ENCODE assay signal across 28 cellular contexts in genomic region chr19:1051791-1052190, GRCh38. TPM values are rescaled to one million over a fixed set of nuclear protein-coding genes. Genes with fewer than 3 reads are reported as not detected.
"Had no signal": no experiment of that assay in that cellular context is flagged by ENCODE, and none has a peak within 500 bp of the region (broad histone marks: within the 10 kb centered on the region; RNA-seq: fewer than 3 reads in every experiment).

No MANE protein-coding gene starts in this region.

- H3K27ac Mint-ChIP-seq: activated naive CD8-positive, alpha-beta T cell; natural killer cell treated with Interleukin-12 subunit alpha and Interleukin-12 subunit beta and Interleukin-15 and Interleukin-18, amount 100 ng/mL, for 72 hours; stimulated activated naive B cell treated with anti-CD40 and anti-IgM and Interleukin-4, amounts not matched to agents 10 μg/mL and 1 μg/mL and 100 μg/mL, for 72 hours; T-helper 1 cell treated with Interleukin-12 subunit alpha and Interleukin-12 subunit beta and Interleukin-4 antibody, amounts not matched to agents 30 μg/mL and 1 μg/mL, for 36 hours; WTC11 had no signal

- H3K9me3 ChIP-seq: colonic mucosa, testis, upper lobe of right lung had no signal

- H3K27me3 ChIP-seq: adrenal gland, colonic mucosa, dorsolateral prefrontal cortex, esophagus muscularis mucosa, left lung, sigmoid colon, testis, upper lobe of right lung had no signal

- H3K4me1 Mint-ChIP-seq: WTC11 had no signal

- H3K27me3 Mint-ChIP-seq: activated naive CD8-positive, alpha-beta T cell; natural killer cell treated with Interleukin-12 subunit alpha and Interleukin-12 subunit beta and Interleukin-15 and Interleukin-18, amount 100 ng/mL, for 72 hours; stimulated activated naive B cell treated with anti-CD40 and anti-IgM and Interleukin-4, amounts not matched to agents 10 μg/mL and 1 μg/mL and 100 μg/mL, for 72 hours had no signal

- H3K36me3 Mint-ChIP-seq: natural killer cell treated with Interleukin-12 subunit alpha and Interleukin-12 subunit beta and Interleukin-15 and Interleukin-18, amount 100 ng/mL, for 72 hours had no signal

- H3K4me2 ChIP-seq: smooth muscle cell had no signal

- H3K36me3 ChIP-seq: adrenal gland, colonic mucosa, sigmoid colon, upper lobe of right lung had no signal

- DNase-seq: activated CD4-positive, alpha-beta T cell treated with anti-CD3 and anti-CD28 coated beads, Interleukin-2, amount 50 U/mL, for 48 hours; activated gamma-delta T cell treated with Interleukin-2 at 50 U/mL for 16 hours; adrenal gland; colonic mucosa; dorsolateral prefrontal cortex; hippocampal formation; kidney glomerular epithelial cell; mammary epithelial cell; midbrain; sigmoid colon; stimulated activated CD4-positive, alpha-beta T cell treated with anti-CD3 and anti-CD28 coated beads, Interleukin-15, amount 100 ng/mL, for 24 hours; stimulated activated naive B cell treated with anti-CD40 and anti-IgM and Interleukin-4, amounts not matched to agents 10 μg/mL and 1 μg/mL and 100 μg/mL, for 72 hours; T1000; testis; upper lobe of right lung had no signal

- H3K27ac ChIP-seq: adrenal gland, colonic mucosa, dorsolateral prefrontal cortex, esophagus muscularis mucosa, left lung, sigmoid colon, testis, upper lobe of right lung had no signal

- ATAC-seq: left lung; natural killer cell treated with Interleukin-12 subunit alpha and Interleukin-12 subunit beta and Interleukin-15 and Interleukin-18, amount 100 ng/mL, for 72 hours; stimulated activated naive B cell treated with anti-CD40 and anti-IgM and Interleukin-4, amounts not matched to agents 10 μg/mL and 1 μg/mL and 100 μg/mL, for 72 hours; upper lobe of right lung; WTC11 had no signal

- H3K4me1 ChIP-seq: adrenal gland, colonic mucosa, left lung, sigmoid colon, testis, upper lobe of right lung had no signal

- H3K4me3 Mint-ChIP-seq: activated naive CD8-positive, alpha-beta T cell; natural killer cell treated with Interleukin-12 subunit alpha and Interleukin-12 subunit beta and Interleukin-15 and Interleukin-18, amount 100 ng/mL, for 72 hours; stimulated activated naive B cell treated with anti-CD40 and anti-IgM and Interleukin-4, amounts not matched to agents 10 μg/mL and 1 μg/mL and 100 μg/mL, for 72 hours; T-helper 1 cell treated with Interleukin-12 subunit alpha and Interleukin-12 subunit beta and Interleukin-4 antibody, amounts not matched to agents 30 μg/mL and 1 μg/mL, for 36 hours; WTC11 had no signal

- H3K9me3 Mint-ChIP-seq: natural killer cell treated with Interleukin-12 subunit alpha and Interleukin-12 subunit beta and Interleukin-15 and Interleukin-18, amount 100 ng/mL, for 72 hours; T-helper 1 cell treated with Interleukin-12 subunit alpha and Interleukin-12 subunit beta and Interleukin-4 antibody, amounts not matched to agents 30 μg/mL and 1 μg/mL, for 36 hours had no signal

- H3K4me3 ChIP-seq: adrenal gland, colonic mucosa, dorsolateral prefrontal cortex, esophagus muscularis mucosa, left lung, sigmoid colon, smooth muscle cell, testis, upper lobe of right lung had no signal

- FAIRE-seq: astrocyte, frontal cortex had no signal

RNA-seq across cellular contexts. Expression of gene RNU6-2, which starts 30.5 kb away (rescaled TPM):
- total RNA-seq: activated CD8-positive, alpha-beta memory T cell treated with anti-CD3 and anti-CD28 coated beads for 36 hours; adrenal gland; astrocyte; colonic mucosa; dorsolateral prefrontal cortex; esophagus muscularis mucosa; frontal cortex; left lung; mammary epithelial cell; natural killer cell treated with Interleukin-12 subunit alpha and Interleukin-12 subunit beta and Interleukin-15 and Interleukin-18, amount 100 ng/mL, for 72 hours; omental fat pad; posterior vena cava; renal cortical epithelial cell; sigmoid colon; smooth muscle cell; testis; upper lobe of right lung; WTC11 had no signal
- polyA plus RNA-seq: adrenal gland, mammary epithelial cell, sigmoid colon, smooth muscle cell had no signal
